Comparison of ENCODE assay signal across 8 cellular contexts in genomic region chr1:2298685-2299673, GRCh38.
DNase-seq lines count a peak whose midpoint lies in the region; ATAC-seq and TF ChIP-seq lines count a peak whose summit lies in the region.

No MANE protein-coding gene starts in this region.

- WGBS in HUES64 = 92% methylated on average over 38 of the region's 38 CpGs

- peak overlapping the region; percentile 30 for H3K27ac ChIP-seq in HUES64 (ENCODE audit: low read depth, low read length)
- H3K27ac ChIP-seq in right atrium auricular region = peak overlapping the region; percentile 88 to 90

- H3K27ac Mint-ChIP-seq in activated naive CD4-positive, alpha-beta T cell treated with anti-CD3 and anti-CD28 coated beads, Interleukin-2, amount 50 U/mL, for 72 hours = peak overlapping the region; percentile 72 to 95
- peak overlapping the region; percentile 93 for H3K27ac Mint-ChIP-seq in stimulated activated effector memory CD8-positive, alpha-beta T cell treated with anti-CD3 and anti-CD28 coated beads, Interleukin-12 subunit alpha, Interleukin-12 subunit beta, amount 100 ng/mL, for 72 hours

- H3K4me1 Mint-ChIP-seq in stimulated activated effector memory CD8-positive, alpha-beta T cell treated with anti-CD3 and anti-CD28 coated beads, Interleukin-12 subunit alpha, Interleukin-12 subunit beta, amount 100 ng/mL, for 72 hours = peaks cover 55% of the 10 kb centered on the region

- H3K36me3 ChIP-seq in HUES64 (ENCODE audit: insufficient read depth, low read length) = peaks cover 13% of the 10 kb centered on the region
- peaks cover 8% of the 10 kb centered on the region for H3K36me3 ChIP-seq in right atrium auricular region

- peaks cover 0 to 6% of the 10 kb centered on the region in 2 donors for H3K36me3 Mint-ChIP-seq in activated naive CD4-positive, alpha-beta T cell treated with anti-CD3 and anti-CD28 coated beads, Interleukin-2, amount 50 U/mL, for 72 hours
- H3K36me3 Mint-ChIP-seq in stimulated activated effector memory CD8-positive, alpha-beta T cell treated with anti-CD3 and anti-CD28 coated beads, Interleukin-12 subunit alpha, Interleukin-12 subunit beta, amount 100 ng/mL, for 72 hours = peaks cover 35% of the 10 kb centered on the region

- H3K9ac ChIP-seq in HUES64 (ENCODE audit: low read depth, low read length) = no peak overlapping the region

- H3K9me3 Mint-ChIP-seq in activated naive CD4-positive, alpha-beta T cell treated with anti-CD3 and anti-CD28 coated beads, Interleukin-2, amount 50 U/mL, for 72 hours = no peaks in the 10 kb centered on the region
- H3K9me3 Mint-ChIP-seq in stimulated activated effector memory CD8-positive, alpha-beta T cell treated with anti-CD3 and anti-CD28 coated beads, Interleukin-12 subunit alpha, Interleukin-12 subunit beta, amount 100 ng/mL, for 72 hours = no peaks in the 10 kb centered on the region

- H3K9me3 ChIP-seq in HUES64 (ENCODE audit: insufficient read depth, low read depth, low read length) (no peaks in the 10 kb centered on the region), right atrium auricular region (no peaks in the 10 kb centered on the region)

- DNase-seq in activated naive CD4-positive, alpha-beta T cell treated with anti-CD3 and anti-CD28 coated beads, Interleukin-2, amount 50 U/mL, for 72 hours (ENCODE audit: low spot score in 2 of 2) = no peak
- no peak for DNase-seq in right atrium auricular region (ENCODE audit: low spot score)
- DNase-seq in stimulated activated effector memory CD8-positive, alpha-beta T cell treated with anti-CD3 and anti-CD28 coated beads, Interleukin-12 subunit alpha, Interleukin-12 subunit beta, amount 100 ng/mL, for 72 hours (ENCODE audit: low spot score in 2 of 2) = no peak
- no peak for DNase-seq in effector CD8-positive, alpha-beta T cell (lab: John Stamatoyannopoulos, UW)
- no peak for DNase-seq in stimulated activated naive CD4-positive, alpha-beta T cell (lab: John Stamatoyannopoulos, UW)
- no peak for DNase-seq in germinal center (ENCODE audit: low spot score)
- no peak for DNase-seq in RPMI8226

- ATAC-seq in activated naive CD4-positive, alpha-beta T cell treated with anti-CD3 and anti-CD28 coated beads, Interleukin-2, amount 50 U/mL, for 72 hours = no peak
- ATAC-seq in stimulated activated effector memory CD8-positive, alpha-beta T cell treated with anti-CD3 and anti-CD28 coated beads, Interleukin-12 subunit alpha, Interleukin-12 subunit beta, amount 100 ng/mL, for 72 hours = no peak

- H3K4me3 ChIP-seq in HUES64 (ENCODE audit: low read length) (no peak overlapping the region), right atrium auricular region (peak overlapping the region in 1 of 2 donors; percentile 41)

- no peaks in the 10 kb centered on the region for H3K4me1 ChIP-seq in HUES64 (ENCODE audit: insufficient read depth, low read length)
- H3K4me1 ChIP-seq in right atrium auricular region = peaks cover 0 to 95% of the 10 kb centered on the region in 2 donors

- H3K27me3 ChIP-seq in HUES64 (ENCODE audit: insufficient read depth, low read length) = no peaks in the 10 kb centered on the region
- no peaks in the 10 kb centered on the region for H3K27me3 ChIP-seq in right atrium auricular region

- peak overlapping the region; percentile 73 for H3K4me3 Mint-ChIP-seq in stimulated activated effector memory CD8-positive, alpha-beta T cell treated with anti-CD3 and anti-CD28 coated beads, Interleukin-12 subunit alpha, Interleukin-12 subunit beta, amount 100 ng/mL, for 72 hours

- TF ChIP-seq CTCF in right atrium auricular region (IDR thresholded peaks at IDR 0.05) = no peak
